Comparison of ENCODE assay signal across 14 cellular contexts in the genomic region with DNA sequence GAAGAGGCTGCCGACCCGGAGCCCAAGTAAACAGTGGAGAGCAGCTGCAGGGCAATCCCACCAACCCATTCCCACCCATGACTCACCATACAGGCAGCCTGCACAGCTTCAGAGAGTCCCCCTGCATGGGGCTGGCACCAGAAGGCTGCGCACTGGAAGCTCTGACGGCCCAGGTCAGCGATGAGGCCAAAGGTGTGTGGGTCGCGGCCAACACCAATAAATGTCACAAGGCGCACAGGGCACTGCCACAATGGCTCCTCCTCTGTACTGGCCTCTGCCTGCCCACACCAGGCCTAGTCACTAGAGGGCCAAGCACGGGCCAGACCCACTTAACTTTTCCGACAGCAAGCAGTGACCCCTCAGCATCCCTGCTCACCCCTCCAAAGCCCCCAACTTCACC. TPM values are rescaled to one million over a fixed set of nuclear protein-coding genes. Genes with fewer than 3 reads are reported as not detected.
DNase-seq lines count a peak whose midpoint lies in the region; ATAC-seq, FAIRE-seq and TF ChIP-seq lines count a peak whose summit lies in the region.
"Had no signal": no experiment of that assay in that cellular context is flagged by ENCODE, and none has a peak within 500 bp of the region (broad histone marks: within the 10 kb centered on the region; RNA-seq: fewer than 3 reads in every experiment).

No MANE protein-coding gene starts in this region.

- TF ChIP-seq RAD21 in K562 (CRISPR knock-in tag; conservative IDR thresholded peaks at IDR 0.05 in 1 of 2, IDR thresholded peaks at IDR 0.05 in 1 of 2), result no peak

- no peaks in the 10 kb centered on the region; the same call in 1 of the 2 replicates for H3K27me3 Mint-ChIP-seq in H9 (ENCODE audit: low read depth)

- in situ Hi-C loops in K562 (cut with MboI), result loop anchor here (5.0 kb wide), 1 partner anchor 157 kb away; no protein-coding TSS in a partner anchor

- H3K9me1 ChIP-seq in K562 (ENCODE audit: control insufficient read depth, insufficient read depth, low read length), result no peaks in the 10 kb centered on the region

- H3K36me3 ChIP-seq in K562 (ENCODE audit: control insufficient read depth, insufficient read depth, low read length) (peaks cover 16% of the 10 kb centered on the region; the same call in 2 of the 3 replicates), neuronal stem cell (replicated peaks in 1 of 2; ENCODE audit: control insufficient read depth in 2 of 2, insufficient read depth in 2 of 2, low read length in 2 of 2) (peaks cover 5 to 31% of the 10 kb centered on the region in 2 donors)

- peaks cover 6% of the 10 kb centered on the region for H3K79me2 ChIP-seq in H9 (ENCODE audit: insufficient read depth, low read length)
- H3K79me2 ChIP-seq in K562 (ENCODE audit: control insufficient read depth, insufficient read depth, low read length), result peaks cover 38% of the 10 kb centered on the region

- peaks cover 4 to 20% (median 16%) of the 10 kb centered on the region in 3 experiments; a peak in 5 of 7 replicates for H3K36me3 Mint-ChIP-seq in H9 (ENCODE audit: insufficient read depth in 1 of 3, low read depth in 3 of 3)

- ATAC-seq in K562 (no peak), GM18870 (IDR thresholded peaks at IDR 0.05; ENCODE audit: unreplicated experiment) (no peak)
- ATAC-seq: A549 had no signal

- H4K91ac ChIP-seq in H9 (ENCODE audit: insufficient read length, low read depth, low read length) (no peak overlapping the region), neuronal stem cell (ENCODE audit: low read depth, low read length, poor library complexity) (no peak overlapping the region)

- H3K4ac ChIP-seq in H9 (ENCODE audit: low read depth, low read length) (no peak overlapping the region), neuronal stem cell (ENCODE audit: low read length) (no peak overlapping the region)

- H2BK120ac ChIP-seq in H9 (ENCODE audit: low read depth, low read length, poor library complexity, severe bottlenecking) (no peak overlapping the region), neuronal stem cell (ENCODE audit: low read depth, low read length) (no peak overlapping the region)

- POLR2A ChIA-PET in K562 (lab: Yijun Ruan, JAX), result interaction anchor here (0.5 to 6.8 kb wide), 4 partner anchors 12 to 347 kb away, joined by 3 to 46 read pairs (median 4); partner anchors contain the start of genes EIF4EBP3, IK and NDUFA2

- no peak overlapping the region for H4K8ac ChIP-seq in H9 (replicated peaks; ENCODE audit: insufficient read length, low read depth, low read length)
- no peak overlapping the region for H4K8ac ChIP-seq in neuronal stem cell (ENCODE audit: low read depth, low read length)

- H3K9ac ChIP-seq in H9 (ENCODE audit: extremely low read depth, insufficient read length, low read length) (no peak overlapping the region), K562 (ENCODE audit: insufficient read depth in 1 of 2, low read depth in 2 of 2, low read length in 2 of 2) (0 out of 4 replicates have a peak overlapping the region, but pooled peaks of 1 of the 2 experiments have one; percentile 21), neuronal stem cell (ENCODE audit: low read depth, low read length, poor library complexity) (no peak overlapping the region)

- TF ChIP-seq CTCF in H9 (conservative IDR thresholded peaks at IDR 0.05), result 0 out of 3 replicates have a peak, but pooled peaks have one; percentile 15
- no peak for TF ChIP-seq CTCF in K562 (IDR thresholded peaks at IDR 0.05 in 2 of 3, conservative IDR thresholded peaks at IDR 0.05 in 1 of 3; ENCODE audit: insufficient read depth in 2 of 3, low read depth in 1 of 3, low read length in 3 of 3)

- H2BK12ac ChIP-seq in H9 (ENCODE audit: insufficient read length, low read depth, low read length) (no peak overlapping the region), neuronal stem cell (ENCODE audit: low read length) (no peak overlapping the region)

- no peak overlapping the region for H3K14ac ChIP-seq in H9 (ENCODE audit: insufficient read depth, low read length)
- H3K14ac ChIP-seq in neuronal stem cell (ENCODE audit: low read length), result no peak overlapping the region

- no CpG with 5 or more reads among the region's 10 CpGs for WGBS in H9 (ENCODE audit: extremely low coverage, insufficient read length, low lambda C conversion rate)
- WGBS in K562 (ENCODE audit: insufficient coverage, low coverage, missing lambda C conversion rate), result 93% methylated on average over 8 of the region's 10 CpGs
- no CpG with 5 or more reads among the region's 10 CpGs for WGBS in neuronal stem cell (ENCODE audit: extremely low coverage in 2 of 2, insufficient read length in 2 of 2, insufficient replicate concordance in 1 of 2), 2 donors

- no TSS peak for BruUV-seq in K562 (replicated peaks; lab: Mats Ljungman, UMichigan)

- H2BK5ac ChIP-seq in H9 (ENCODE audit: insufficient read length, low read length) (no peak overlapping the region), neuronal stem cell (ENCODE audit: low read length) (peak overlapping the region; percentile 2)

- CTCF ChIA-PET in K562 (lab: Yijun Ruan, JAX; ENCODE audit: low intra/inter-chr PET ratio), result no interaction called here

- H3K4me3 ChIP-seq in K562 (no peak overlapping the region), neuronal stem cell (ENCODE audit: low read length in 2 of 2) (no peak overlapping the region)
- H3K4me3 ChIP-seq: A549 had no signal

- no peak overlapping the region for H3K4me3 Mint-ChIP-seq in H9

- H3T11ph ChIP-seq in H9 (ENCODE audit: low read length), result no peak overlapping the region

- H2AFZ ChIP-seq in H9 (ENCODE audit: low read length) (no peak overlapping the region), K562 (ENCODE audit: low read depth, low read length) (no peak overlapping the region), neuronal stem cell (ENCODE audit: low read length) (no peak overlapping the region)

- H3K18ac ChIP-seq in H9 (ENCODE audit: insufficient read length, low read depth, low read length) (no peak overlapping the region), neuronal stem cell (ENCODE audit: low read length) (no peak overlapping the region)

- no peaks in the 10 kb centered on the region; a peak in 2 of 5 replicates for H3K9me3 Mint-ChIP-seq in H9

- TF ChIP-seq EP300 in K562 (IDR thresholded peaks at IDR 0.05; ENCODE audit: low read length), result no peak

- H2AK5ac ChIP-seq in H9 (ENCODE audit: insufficient read length, low read length), result no peak overlapping the region
- H2AK5ac ChIP-seq in neuronal stem cell (ENCODE audit: low read depth, low read length), result no peak overlapping the region

- H3K27ac Mint-ChIP-seq in H9, result no peak overlapping the region

- peaks cover 7% of the 10 kb centered on the region; the same call in 1 of the 2 replicates for H3K4me1 ChIP-seq in H9 (ENCODE audit: insufficient read depth, low read length)
- peaks cover 17 to 29% of the 10 kb centered on the region in 2 experiments for H3K4me1 ChIP-seq in K562 (replicated peaks in 1 of 2; ENCODE audit: control insufficient read depth in 2 of 2, insufficient read depth in 2 of 2, low read length in 2 of 2)
- peaks cover 9 to 12% of the 10 kb centered on the region in 2 donors for H3K4me1 ChIP-seq in neuronal stem cell (ENCODE audit: control insufficient read depth in 2 of 2, insufficient read depth in 1 of 2, low read depth in 1 of 2, low read length in 2 of 2)

- H3K79me1 ChIP-seq in H9 (ENCODE audit: insufficient read depth, low read depth, low read length, poor library complexity, severe bottlenecking) (peaks cover 3% of the 10 kb centered on the region), neuronal stem cell (ENCODE audit: low read depth, low read length) (peaks cover 5% of the 10 kb centered on the region)

- H2BK15ac ChIP-seq in H9 (ENCODE audit: low read depth, low read length) (no peak overlapping the region), neuronal stem cell (ENCODE audit: low read length) (no peak overlapping the region)

- H3K4me1 Mint-ChIP-seq in H9, result peaks cover 29 to 30% of the 10 kb centered on the region in 2 experiments

- H4K20me1 ChIP-seq in H9 (ENCODE audit: control insufficient read depth, insufficient read depth, insufficient read length) (no peaks in the 10 kb centered on the region), K562 (replicated peaks; ENCODE audit: control insufficient read depth, insufficient read depth, low read length) (no peaks in the 10 kb centered on the region)

- H3K9me3 ChIP-seq in H9 (ENCODE audit: control insufficient read depth, low read depth, low read length) (no peaks in the 10 kb centered on the region), K562 (replicated peaks; ENCODE audit: control insufficient read depth, insufficient read depth, low read depth, low read length) (no peaks in the 10 kb centered on the region), neuronal stem cell (replicated peaks in 1 of 2; ENCODE audit: control insufficient read depth in 2 of 2, insufficient read depth in 1 of 2, low read depth in 1 of 2, low read length in 2 of 2) (no peaks in the 10 kb centered on the region)
- H3K9me3 ChIP-seq: A549 had no signal

- H3K27ac ChIP-seq in H9 (ENCODE audit: insufficient read length, low read depth, low read length), result no peak overlapping the region
- H3K27ac ChIP-seq in K562 (ENCODE audit: extremely low read depth, low read depth, low read length), result no peak overlapping the region
- no peak overlapping the region for H3K27ac ChIP-seq in neuronal stem cell (replicated peaks; ENCODE audit: low read length)
- H3K27ac ChIP-seq: A549, C4-2B had no signal

- no peak for TF ChIP-seq POLR2A in K562 (conservative IDR thresholded peaks at IDR 0.05)

- DNase-seq in H9 (no peak), K562 (ENCODE audit: extremely low read depth in 1 of 4, low spot score in 3 of 4) (no peak), neuronal stem cell (ENCODE audit: low spot score) (no peak)
- DNase-seq in activated effector memory CD4-positive, alpha-beta T cell treated with Interleukin-2 at 50 U/mL for 16 hours, result no peak
- no peak for DNase-seq in stimulated activated CD4-positive, alpha-beta T cell treated with anti-CD3 and anti-CD28 coated beads, Interleukin-4, amount 100 ng/mL, for 4 hours
- DNase-seq: MV-4-11, NCI-H1436, NCI-H2081, NCI-H510A treated with DMSO at 0.1 percent for 48 hours, SHP77 had no signal

- H3K27me3 ChIP-seq in H9 (ENCODE audit: insufficient read depth, low read length) (no peaks in the 10 kb centered on the region), K562 (ENCODE audit: control insufficient read depth in 2 of 2, insufficient read depth in 2 of 2, low read length in 2 of 2) (no peaks in the 10 kb centered on the region), neuronal stem cell (ENCODE audit: control insufficient read depth in 3 of 3, insufficient read depth in 3 of 3, low read depth in 1 of 3, low read length in 3 of 3) (no peaks in the 10 kb centered on the region)

- H3K23ac ChIP-seq in H9 (ENCODE audit: insufficient read length, low read depth, low read length) (no peak overlapping the region), neuronal stem cell (ENCODE audit: low read depth, low read length, poor library complexity) (no peak overlapping the region)

- FAIRE-seq in K562 (lab: Jason Lieb, UNC), result no peak
- FAIRE-seq: A549, RCC 7860 had no signal

- intact Hi-C loops in K562 (cut with micrococcal nuclease), result no loop called here

- no peak overlapping the region for H3K56ac ChIP-seq in H9 (ENCODE audit: insufficient read length, low read depth, low read length)

- H2BK20ac ChIP-seq in H9 (ENCODE audit: low read depth, low read length, poor library complexity, severe bottlenecking), result no peak overlapping the region

- H4K5ac ChIP-seq in H9 (ENCODE audit: insufficient read length, low read depth, low read length), result no peak overlapping the region

- H3K4me2 ChIP-seq in H9 (ENCODE audit: insufficient read depth, insufficient read length, low read length) (no peak overlapping the region), K562 (ENCODE audit: insufficient read depth, low read length) (no peak overlapping the region), neuronal stem cell (ENCODE audit: insufficient read depth, low read length, poor library complexity, severe bottlenecking) (no peak overlapping the region)
- H3K4me2 ChIP-seq: A549 had no signal

- peaks cover 9% of the 10 kb centered on the region for H3K23me2 ChIP-seq in H9 (ENCODE audit: insufficient read length, low read depth, low read length, poor library complexity, severe bottlenecking)

RNA-seq across cellular contexts. Expression of gene SRA1, which starts 3.0 kb away (rescaled TPM):
- total RNA-seq in H9 (2021) (49.3 and 54.0 TPM in 2 replicates), K562 (2014; rRNA removed) (45.0 and 58.1 TPM in 2 replicates), K562 (2014; rRNA removed; fragmentation: Illumina TruSeq; extraction: Trizol) (31.6 and 31.8 TPM in 2 replicates), K562 (2015; rRNA removed; fragmentation: Illumina TruSeq; extraction: Trizol) (30.5 and 35.2 TPM in 2 replicates), K562 (2021) (45.8 and 47.4 TPM in 2 replicates)
- 44.2 and 57.1 TPM in 2 replicates for total RNA-seq in K562 (2011; cell fraction: chromatin; rRNA removed; ENCODE audit: low replicate concordance)
- total RNA-seq in K562 (2011; cell fraction: nucleolus; rRNA removed), result 30.1 and 33.9 TPM in 2 replicates
- 35.3 and 37.7 TPM in 2 replicates for total RNA-seq in K562 (2011; cell fraction: nucleoplasm; rRNA removed)
- polyA plus RNA-seq in K562 (2011; rRNA removed) (38.8 and 41.3 TPM in 2 replicates), K562 (2014; fragmentation: Illumina TruSeq; extraction: Trizol) (43.6 and 49.5 TPM in 2 replicates), K562 (2014; fragmentation: Nextera tagmentation; extraction: Ambion mirVana) (10 to 100 TPM; 24.1 to 33.6 TPM), K562 (2014; rRNA removed) (44.4 and 50.8 TPM in 2 replicates)
- 33.4 and 34.1 TPM in 2 replicates for polyA plus RNA-seq in K562 (2011; cell fraction: cytosol; rRNA removed)
- polyA plus RNA-seq in K562 (2011; cell fraction: nucleus; rRNA removed), result 40.8 and 53.9 TPM in 2 replicates
- 36.1 and 39.8 TPM in 2 replicates for polyA plus RNA-seq in K562 (2012)
- 19.8 and 24.2 TPM in 2 replicates for polyA minus RNA-seq in K562 (2011; rRNA and poly(A)+ RNA removed)
- 17.1 and 24.6 TPM in 2 replicates for polyA minus RNA-seq in K562 (2011; cell fraction: cytosol; rRNA and poly(A)+ RNA removed)
- 13.3 and 20.3 TPM in 2 replicates for polyA minus RNA-seq in K562 (2011; cell fraction: nucleus; rRNA and poly(A)+ RNA removed)
- polyA plus RNA-seq in neuronal stem cell (2013, experiment 1 of 2), result 29.3 TPM
- polyA plus RNA-seq in neuronal stem cell (2013, experiment 2 of 2), result 29.1 TPM

RNA-seq across cellular contexts. Expression of gene APBB3, which starts 4.2 kb away (rescaled TPM):
- total RNA-seq in H9 (2021), result 23.8 and 23.9 TPM in 2 replicates
- total RNA-seq in K562 (2011; cell fraction: chromatin; rRNA removed; ENCODE audit: low replicate concordance), result 125 and 232 TPM in 2 replicates
- 136 and 142 TPM in 2 replicates for total RNA-seq in K562 (2011; cell fraction: nucleolus; rRNA removed)
- 117 and 134 TPM in 2 replicates for total RNA-seq in K562 (2011; cell fraction: nucleoplasm; rRNA removed)
- 9.9 and 12.1 TPM in 2 replicates for total RNA-seq in K562 (2014; rRNA removed)
- 5.4 and 6.4 TPM in 2 replicates for total RNA-seq in K562 (2014; rRNA removed; fragmentation: Illumina TruSeq; extraction: Trizol)
- total RNA-seq in K562 (2015; rRNA removed; fragmentation: Illumina TruSeq; extraction: Trizol), result 5.7 and 6.0 TPM in 2 replicates
- 14.3 and 18.7 TPM in 2 replicates for total RNA-seq in K562 (2021)
- polyA plus RNA-seq in K562 (2011; rRNA removed), result 20.5 and 40.7 TPM in 2 replicates
- 17.1 and 26.5 TPM in 2 replicates for polyA plus RNA-seq in K562 (2011; cell fraction: cytosol; rRNA removed)
- 270 and 329 TPM in 2 replicates for polyA plus RNA-seq in K562 (2011; cell fraction: nucleus; rRNA removed)
- 13.3 and 31.2 TPM in 2 replicates for polyA plus RNA-seq in K562 (2012)
- 9.5 TPM in 2 replicates for polyA plus RNA-seq in K562 (2014; fragmentation: Illumina TruSeq; extraction: Trizol)
- under 1 TPM; 0.17 to 0.67 TPM for polyA plus RNA-seq in K562 (2014; fragmentation: Nextera tagmentation; extraction: Ambion mirVana)
- polyA plus RNA-seq in K562 (2014; rRNA removed), result 24.3 and 25.8 TPM in 2 replicates
- polyA minus RNA-seq in K562 (2011; rRNA and poly(A)+ RNA removed), result 14.5 and 17.3 TPM in 2 replicates
- polyA minus RNA-seq in K562 (2011; cell fraction: cytosol; rRNA and poly(A)+ RNA removed), result 4.3 and 8.7 TPM in 2 replicates
- 44.6 and 58.9 TPM in 2 replicates for polyA minus RNA-seq in K562 (2011; cell fraction: nucleus; rRNA and poly(A)+ RNA removed)
- polyA plus RNA-seq in neuronal stem cell (2013, experiment 1 of 2), result 10.0 TPM
- polyA plus RNA-seq in neuronal stem cell (2013, experiment 2 of 2), result 8.5 TPM

RNA-seq across cellular contexts. Expression of gene SLC35A4, which starts 4.4 kb away (rescaled TPM):
- total RNA-seq in H9 (2021), result 92.0 and 92.3 TPM in 2 replicates
- total RNA-seq in K562 (2011; cell fraction: chromatin; rRNA removed; ENCODE audit: low replicate concordance), result 37.3 and 95.2 TPM in 2 replicates
- total RNA-seq in K562 (2011; cell fraction: nucleolus; rRNA removed), result 37.6 and 42.7 TPM in 2 replicates
- 57.9 and 59.2 TPM in 2 replicates for total RNA-seq in K562 (2011; cell fraction: nucleoplasm; rRNA removed)
- 21.8 and 37.3 TPM in 2 replicates for total RNA-seq in K562 (2014; rRNA removed)
- 23.8 and 26.1 TPM in 2 replicates for total RNA-seq in K562 (2014; rRNA removed; fragmentation: Illumina TruSeq; extraction: Trizol)
- 23.9 and 24.8 TPM in 2 replicates for total RNA-seq in K562 (2015; rRNA removed; fragmentation: Illumina TruSeq; extraction: Trizol)
- 115 and 125 TPM in 2 replicates for total RNA-seq in K562 (2021)
- 110 and 134 TPM in 2 replicates for polyA plus RNA-seq in K562 (2011; rRNA removed)
- 159 and 169 TPM in 2 replicates for polyA plus RNA-seq in K562 (2011; cell fraction: cytosol; rRNA removed)
- polyA plus RNA-seq in K562 (2011; cell fraction: nucleus; rRNA removed), result 65.9 and 94.9 TPM in 2 replicates
- 118 and 226 TPM in 2 replicates for polyA plus RNA-seq in K562 (2012)
- 141 and 171 TPM in 2 replicates for polyA plus RNA-seq in K562 (2014; fragmentation: Illumina TruSeq; extraction: Trizol)
- 10 to 100 TPM; 30.0 to 42.5 TPM for polyA plus RNA-seq in K562 (2014; fragmentation: Nextera tagmentation; extraction: Ambion mirVana)
- polyA plus RNA-seq in K562 (2014; rRNA removed), result 62.2 and 69.6 TPM in 2 replicates
- 78.8 and 99.8 TPM in 2 replicates for polyA minus RNA-seq in K562 (2011; rRNA and poly(A)+ RNA removed)
- polyA minus RNA-seq in K562 (2011; cell fraction: cytosol; rRNA and poly(A)+ RNA removed), result 34.6 and 53.7 TPM in 2 replicates
- 18.6 and 24.8 TPM in 2 replicates for polyA minus RNA-seq in K562 (2011; cell fraction: nucleus; rRNA and poly(A)+ RNA removed)
- polyA plus RNA-seq in neuronal stem cell (2013, experiment 1 of 2), result 63.6 TPM
- polyA plus RNA-seq in neuronal stem cell (2013, experiment 2 of 2), result 61.2 TPM

RNA-seq across cellular contexts. Expression of gene EIF4EBP3, which starts 12.8 kb away (rescaled TPM):
- total RNA-seq in H9 (2021) (7.7 and 10.1 TPM in 2 replicates), K562 (2014; rRNA removed) (1.3 and 2.3 TPM in 2 replicates), K562 (2014; rRNA removed; fragmentation: Illumina TruSeq; extraction: Trizol) (2.5 and 3.8 TPM in 2 replicates), K562 (2015; rRNA removed; fragmentation: Illumina TruSeq; extraction: Trizol) (0.72 and 1.3 TPM in 2 replicates), K562 (2021) (5.7 and 7.7 TPM in 2 replicates)
- total RNA-seq in K562 (2011; cell fraction: chromatin; rRNA removed; ENCODE audit: low replicate concordance), result 4.1 TPM in 1 of 2 replicates, not detected in the other
- 3.3 TPM in 1 of 2 replicates, not detected in the other for total RNA-seq in K562 (2011; cell fraction: nucleolus; rRNA removed)
- 3.9 TPM in 1 of 2 replicates, not detected in the other for total RNA-seq in K562 (2011; cell fraction: nucleoplasm; rRNA removed)
- polyA plus RNA-seq in K562 (2011; rRNA removed) (3.1 and 4.7 TPM in 2 replicates), K562 (2014; fragmentation: Illumina TruSeq; extraction: Trizol) (3.1 and 4.1 TPM in 2 replicates), K562 (2014; fragmentation: Nextera tagmentation; extraction: Ambion mirVana) (1 to 10 TPM; 5.0 to 7.5 TPM), K562 (2014; rRNA removed) (3.4 and 4.0 TPM in 2 replicates)
- polyA plus RNA-seq in K562 (2011; cell fraction: cytosol; rRNA removed), result 3.2 and 5.0 TPM in 2 replicates
- 3.0 and 4.1 TPM in 2 replicates for polyA plus RNA-seq in K562 (2011; cell fraction: nucleus; rRNA removed)
- polyA plus RNA-seq in K562 (2012), result 5.0 and 8.7 TPM in 2 replicates
- polyA minus RNA-seq in K562 (2011; rRNA and poly(A)+ RNA removed), result 0.56 and 3.0 TPM in 2 replicates
- polyA minus RNA-seq in K562 (2011; cell fraction: cytosol; rRNA and poly(A)+ RNA removed), result not detected in 2 replicates
- 0.67 and 0.89 TPM in 2 replicates for polyA minus RNA-seq in K562 (2011; cell fraction: nucleus; rRNA and poly(A)+ RNA removed)
- polyA plus RNA-seq in neuronal stem cell (2013, experiment 1 of 2), result 6.6 TPM
- polyA plus RNA-seq in neuronal stem cell (2013, experiment 2 of 2), result 6.6 TPM
